ENCODE assay signal across 21 cellular contexts in the genomic region with DNA sequence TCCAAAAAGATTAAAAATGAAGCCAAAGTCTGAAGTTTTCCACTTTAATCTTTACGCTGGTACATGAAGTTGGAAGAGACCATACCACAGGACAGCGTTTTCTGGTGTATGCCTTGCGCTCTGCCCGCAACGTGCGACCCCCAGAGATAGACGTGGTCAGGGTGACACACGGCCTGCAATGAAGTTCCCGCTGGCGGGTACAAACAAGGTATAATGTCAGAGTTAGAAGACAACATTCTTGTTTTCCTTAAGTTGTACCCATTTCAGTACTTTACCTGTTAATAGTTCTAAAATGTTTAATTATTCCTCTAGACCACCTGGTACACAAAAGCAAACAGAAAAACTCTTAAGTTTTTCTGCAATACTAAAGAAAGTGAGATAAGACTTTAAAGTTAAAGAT. TPM values are rescaled to one million over a fixed set of nuclear protein-coding genes. Genes with fewer than 3 reads are reported as not detected.
DNase-seq lines count a peak whose midpoint lies in the region; ATAC-seq, FAIRE-seq and TF ChIP-seq lines count a peak whose summit lies in the region.
"Had no signal": no experiment of that assay in that cellular context is flagged by ENCODE, and none has a peak within 500 bp of the region (broad histone marks: within the 10 kb centered on the region; RNA-seq: fewer than 3 reads in every experiment).

No MANE protein-coding gene starts in this region.

- no peak overlapping the region for H3K27ac ChIP-seq in ACC112 (ENCODE audit: low read depth, low read length)
- no peak overlapping the region for H3K27ac ChIP-seq in astrocyte (ENCODE audit: low read depth, low read length)
- H3K27ac ChIP-seq: breast epithelium, gastrocnemius medialis, KMS-11 had no signal

- DNase-seq in HFFc6 = no peak
- DNase-seq in astrocyte (ENCODE audit: low read depth) = no peak
- DNase-seq in amygdala (lab: John Stamatoyannopoulos, UW) = no peak
- no peak for DNase-seq in effector CD8-positive, alpha-beta T cell (lab: John Stamatoyannopoulos, UW)
- DNase-seq: activated CD4-positive, alpha-beta T cell treated with anti-CD3 and anti-CD28 coated beads, Interleukin-2, amount 50 U/mL, for 1 hour; activated naive CD8-positive, alpha-beta T cell treated with anti-CD3 and anti-CD28 coated beads, Interleukin-2, amount 10 ng/mL, durations not matched to agents 7 days and 5 days; CD8-positive, alpha-beta T cell; gastrocnemius medialis; naive thymus-derived CD4-positive, alpha-beta T cell; NCI-H1092 treated with DMSO at 0.1 percent for 48 hours; NCI-H2029 treated with DMSO at 0.1 percent for 48 hours; NCI-H446; stimulated activated CD4-positive, alpha-beta T cell treated with anti-CD3 and anti-CD28 coated beads, Interleukin-12 subunit alpha, Interleukin-12 subunit beta, amount 100 ng/mL, for 4 hours; stimulated activated CD8-positive, alpha-beta memory T cell treated with anti-CD3 and anti-CD28 coated beads, Interleukin-4, amount 100 ng/mL, for 48 hours had no signal

- H3K27me3 ChIP-seq in ACC112 (ENCODE audit: insufficient read depth, low read length) = no peaks in the 10 kb centered on the region
- H3K27me3 ChIP-seq in astrocyte (ENCODE audit: insufficient read depth, low read length) = no peaks in the 10 kb centered on the region
- H3K27me3 ChIP-seq: breast epithelium, gastrocnemius medialis had no signal

- H3K27me3 Mint-ChIP-seq in HFFc6 (ENCODE audit: insufficient read depth) (peaks cover 24% of the 10 kb centered on the region), astrocyte (ENCODE audit: low read depth, unreplicated experiment) (no peaks in the 10 kb centered on the region), nephron (ENCODE audit: low read depth) (no peaks in the 10 kb centered on the region)
- H3K27me3 Mint-ChIP-seq: activated naive CD8-positive, alpha-beta T cell treated with anti-CD3 and anti-CD28 coated beads, Interleukin-2, amount 10 ng/mL, durations not matched to agents 7 days and 5 days; memory B cell had no signal

- peaks cover 56% of the 10 kb centered on the region for H3K36me3 ChIP-seq in ACC112 (ENCODE audit: insufficient read depth, low read length)
- peaks cover 55% of the 10 kb centered on the region for H3K36me3 ChIP-seq in astrocyte (ENCODE audit: insufficient read depth, low read length)
- H3K36me3 ChIP-seq: breast epithelium had no signal

- H3K36me3 Mint-ChIP-seq in HFFc6 (ENCODE audit: low read depth) = peaks cover 74% of the 10 kb centered on the region
- H3K36me3 Mint-ChIP-seq in astrocyte (ENCODE audit: low read depth, unreplicated experiment) = peaks cover 26% of the 10 kb centered on the region
- H3K36me3 Mint-ChIP-seq in nephron (ENCODE audit: low read depth) = peaks cover 76% of the 10 kb centered on the region

- no peak overlapping the region for H2AFZ ChIP-seq in ACC112 (ENCODE audit: low read length, unreplicated experiment)
- H2AFZ ChIP-seq in astrocyte (ENCODE audit: low read depth, low read length) = no peak overlapping the region

- H3K4me3 ChIP-seq in ACC112 (ENCODE audit: low read depth, low read length) (peak overlapping the region; percentile 98; the same call in 1 of the 2 replicates), astrocyte (ENCODE audit: insufficient read depth, low read depth, low read length) (no peak overlapping the region)
- H3K4me3 ChIP-seq: gastrocnemius medialis had no signal

- H3K27ac Mint-ChIP-seq in HFFc6 = peak overlapping the region; percentile 21
- H3K27ac Mint-ChIP-seq in astrocyte (ENCODE audit: unreplicated experiment) = peak overlapping the region; percentile 51
- H3K27ac Mint-ChIP-seq in nephron = no peak overlapping the region
- H3K27ac Mint-ChIP-seq: activated naive CD8-positive, alpha-beta T cell treated with anti-CD3 and anti-CD28 coated beads, Interleukin-2, amount 10 ng/mL, durations not matched to agents 7 days and 5 days; memory B cell had no signal

- peak overlapping the region; percentile 93 for H3K4me2 ChIP-seq in astrocyte (ENCODE audit: low read length)

- H3K79me2 ChIP-seq in ACC112 (ENCODE audit: control insufficient read depth, insufficient read depth, low read length, unreplicated experiment) (peaks cover 43% of the 10 kb centered on the region), astrocyte (ENCODE audit: insufficient read depth, low read length) (peaks cover 54% of the 10 kb centered on the region)

- TF ChIP-seq CTCF in HFFc6 (IDR thresholded peaks at IDR 0.05) = no peak
- no peak for TF ChIP-seq CTCF in astrocyte (IDR thresholded peaks at IDR 0.05; ENCODE audit: insufficient read depth, low read depth, low read length)
- TF ChIP-seq CTCF in nephron (IDR thresholded peaks at IDR 0.05; ENCODE audit: unreplicated experiment in 3 of 3) = no peak

- H3K4me3 Mint-ChIP-seq in HFFc6 (peak overlapping the region; percentile 95), astrocyte (ENCODE audit: unreplicated experiment) (peak overlapping the region; percentile 97), nephron (peak overlapping the region; percentile 46 to 61 (median 51))
- H3K4me3 Mint-ChIP-seq: CD8-positive, alpha-beta T cell; memory B cell had no signal

- no peaks in the 10 kb centered on the region for H3K9me3 ChIP-seq in astrocyte (ENCODE audit: insufficient read depth, low read depth, low read length)
- H3K9me3 ChIP-seq: breast epithelium, gastrocnemius medialis had no signal

- H3K9me3 Mint-ChIP-seq in HFFc6 (peaks cover 10% of the 10 kb centered on the region), astrocyte (ENCODE audit: unreplicated experiment) (no peaks in the 10 kb centered on the region), nephron (no peaks in the 10 kb centered on the region)
- H3K9me3 Mint-ChIP-seq: activated naive CD8-positive, alpha-beta T cell treated with anti-CD3 and anti-CD28 coated beads, Interleukin-2, amount 10 ng/mL, durations not matched to agents 7 days and 5 days; CD8-positive, alpha-beta T cell; memory B cell had no signal

- H3K4me1 Mint-ChIP-seq in HFFc6 (ENCODE audit: low read depth) (peaks cover 49% of the 10 kb centered on the region), astrocyte (ENCODE audit: low read depth, unreplicated experiment) (peaks cover 38% of the 10 kb centered on the region), nephron (peaks cover 30% of the 10 kb centered on the region)

- H3K9ac ChIP-seq in astrocyte (ENCODE audit: low read length) = no peak overlapping the region
- H3K9ac ChIP-seq: KMS-11 had no signal

- FAIRE-seq in astrocyte (lab: Jason Lieb, UNC) = no peak
- FAIRE-seq: TTC549 had no signal

- ATAC-seq in GM21390 (IDR thresholded peaks at IDR 0.05; ENCODE audit: unreplicated experiment) = no peak
- ATAC-seq: CD8-positive, alpha-beta T cell; gastrocnemius medialis; naive thymus-derived CD4-positive, alpha-beta T cell had no signal

- H3K4me1 ChIP-seq in ACC112 (ENCODE audit: control insufficient read depth, insufficient read depth, low read length, unreplicated experiment) = peaks cover 40% of the 10 kb centered on the region
- H3K4me1 ChIP-seq in astrocyte (ENCODE audit: insufficient read depth, low read length) = peaks cover 36% of the 10 kb centered on the region
- H3K4me1 ChIP-seq: breast epithelium had no signal

- H4K20me1 ChIP-seq in astrocyte (ENCODE audit: insufficient read depth, low read length) = peaks cover 76% of the 10 kb centered on the region

RNA-seq across cellular contexts. Expression of a gene that starts 4.8 kb away (rescaled TPM):
- 100 to 1,000 TPM; 207 to 297 (median 258) TPM for total RNA-seq in HFFc6 (2021; fragmentation: NEBNext Ultra II Directional; extraction: Animal tissue kit (Norgen Biotek cat#: 25700))
- total RNA-seq in astrocyte = 205 and 220 TPM in 2 replicates

RNA-seq across cellular contexts. Expression of a gene that starts 4.9 kb away (rescaled TPM):
- 10 to 100 TPM; 30.5 to 39.8 (median 33.5) TPM for total RNA-seq in HFFc6 (2021; fragmentation: NEBNext Ultra II Directional; extraction: Animal tissue kit (Norgen Biotek cat#: 25700))
- total RNA-seq in astrocyte = 32.0 and 32.6 TPM in 2 replicates

RNA-seq across cellular contexts. Expression of a gene that starts 51.7 kb away (rescaled TPM):
- 100 to 1,000 TPM; 149 to 284 (median 243) TPM for total RNA-seq in HFFc6 (2021; fragmentation: NEBNext Ultra II Directional; extraction: Animal tissue kit (Norgen Biotek cat#: 25700))
- 142 and 162 TPM in 2 replicates for total RNA-seq in astrocyte

Comparison
In these comparisons a context has a peak if more than half of its experiments do, and no peak if none do; other contexts are left out.
1. H3K27ac Mint-ChIP-seq: peak in HFFc6 (single experiment) and astrocyte (single experiment); none in nephron (0 of 3).
2. Peak in every context shown above with its lines, with median percentiles within 50 percentile points of each other: H3K4me3 Mint-ChIP-seq.